In genomic region chr14:49579841-49580240, GRCh38 we compare ENCODE assay signal across 1 cellular context.
TF ChIP-seq lines count a peak whose summit lies in the region.

No MANE protein-coding gene starts in this region.

TF ChIP-seq in GM12878, 131 proteins besides CTCF, POLR2A, EP300 and RAD21:
- no peak for TF ChIP-seq BHLHE40 (IDR thresholded peaks at IDR 0.05; ENCODE audit: borderline replicate concordance in 1 of 2, low read depth in 2 of 2, low read length in 1 of 2)
- no peak for TF ChIP-seq GATAD2B (conservative IDR thresholded peaks at IDR 0.05; ENCODE audit: low read depth)
- TF ChIP-seq, protein P1, sequence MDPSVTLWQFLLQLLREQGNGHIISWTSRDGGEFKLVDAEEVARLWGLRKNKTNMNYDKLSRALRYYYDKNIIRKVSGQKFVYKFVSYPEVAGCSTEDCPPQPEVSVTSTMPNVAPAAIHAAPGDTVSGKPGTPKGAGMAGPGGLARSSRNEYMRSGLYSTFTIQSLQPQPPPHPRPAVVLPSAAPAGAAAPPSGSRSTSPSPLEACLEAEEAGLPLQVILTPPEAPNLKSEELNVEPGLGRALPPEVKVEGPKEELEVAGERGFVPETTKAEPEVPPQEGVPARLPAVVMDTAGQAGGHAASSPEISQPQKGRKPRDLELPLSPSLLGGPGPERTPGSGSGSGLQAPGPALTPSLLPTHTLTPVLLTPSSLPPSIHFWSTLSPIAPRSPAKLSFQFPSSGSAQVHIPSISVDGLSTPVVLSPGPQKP (IDR thresholded peaks at IDR 0.05; ENCODE audit: low read depth, low read length), result no peak
- TF ChIP-seq ZNF24 (IDR thresholded peaks at IDR 0.05), result no peak
- TF ChIP-seq, protein P2, sequence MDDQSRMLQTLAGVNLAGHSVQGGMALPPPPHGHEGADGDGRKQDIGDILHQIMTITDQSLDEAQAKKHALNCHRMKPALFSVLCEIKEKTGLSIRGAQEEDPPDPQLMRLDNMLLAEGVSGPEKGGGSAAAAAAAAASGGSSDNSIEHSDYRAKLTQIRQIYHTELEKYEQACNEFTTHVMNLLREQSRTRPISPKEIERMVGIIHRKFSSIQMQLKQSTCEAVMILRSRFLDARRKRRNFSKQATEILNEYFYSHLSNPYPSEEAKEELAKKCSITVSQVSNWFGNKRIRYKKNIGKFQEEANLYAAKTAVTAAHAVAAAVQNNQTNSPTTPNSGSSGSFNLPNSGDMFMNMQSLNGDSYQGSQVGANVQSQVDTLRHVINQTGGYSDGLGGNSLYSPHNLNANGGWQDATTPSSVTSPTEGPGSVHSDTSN (IDR thresholded peaks at IDR 0.05; ENCODE audit: insufficient replicate concordance, low read depth, low read length), result no peak
- TF ChIP-seq, protein P3, sequence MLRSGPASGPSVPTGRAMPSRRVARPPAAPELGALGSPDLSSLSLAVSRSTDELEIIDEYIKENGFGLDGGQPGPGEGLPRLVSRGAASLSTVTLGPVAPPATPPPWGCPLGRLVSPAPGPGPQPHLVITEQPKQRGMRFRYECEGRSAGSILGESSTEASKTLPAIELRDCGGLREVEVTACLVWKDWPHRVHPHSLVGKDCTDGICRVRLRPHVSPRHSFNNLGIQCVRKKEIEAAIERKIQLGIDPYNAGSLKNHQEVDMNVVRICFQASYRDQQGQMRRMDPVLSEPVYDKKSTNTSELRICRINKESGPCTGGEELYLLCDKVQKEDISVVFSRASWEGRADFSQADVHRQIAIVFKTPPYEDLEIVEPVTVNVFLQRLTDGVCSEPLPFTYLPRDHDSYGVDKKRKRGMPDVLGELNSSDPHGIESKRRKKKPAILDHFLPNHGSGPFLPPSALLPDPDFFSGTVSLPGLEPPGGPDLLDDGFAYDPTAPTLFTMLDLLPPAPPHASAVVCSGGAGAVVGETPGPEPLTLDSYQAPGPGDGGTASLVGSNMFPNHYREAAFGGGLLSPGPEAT (IDR thresholded peaks at IDR 0.05; ENCODE audit: low read depth), result no peak
- TF ChIP-seq MTA2 (IDR thresholded peaks at IDR 0.05; ENCODE audit: low read depth), result no peak
- TF ChIP-seq IRF4 (IDR thresholded peaks at IDR 0.05; ENCODE audit: low read depth, low read length), result no peak
- TF ChIP-seq FOXM1 (IDR thresholded peaks at IDR 0.05; ENCODE audit: low read depth, low read length), result no peak
- TF ChIP-seq CHD1 (IDR thresholded peaks at IDR 0.05; ENCODE audit: low read depth, low read length), result no peak
- no peak for TF ChIP-seq MTA3 (IDR thresholded peaks at IDR 0.05; ENCODE audit: borderline replicate concordance, low read length)
- TF ChIP-seq CBX3 (IDR thresholded peaks at IDR 0.05; ENCODE audit: borderline replicate concordance, low read depth), result no peak
- TF ChIP-seq BCLAF1 (IDR thresholded peaks at IDR 0.05), result no peak
- TF ChIP-seq ZNF217 (IDR thresholded peaks at IDR 0.05), result no peak
- TF ChIP-seq, protein P4, sequence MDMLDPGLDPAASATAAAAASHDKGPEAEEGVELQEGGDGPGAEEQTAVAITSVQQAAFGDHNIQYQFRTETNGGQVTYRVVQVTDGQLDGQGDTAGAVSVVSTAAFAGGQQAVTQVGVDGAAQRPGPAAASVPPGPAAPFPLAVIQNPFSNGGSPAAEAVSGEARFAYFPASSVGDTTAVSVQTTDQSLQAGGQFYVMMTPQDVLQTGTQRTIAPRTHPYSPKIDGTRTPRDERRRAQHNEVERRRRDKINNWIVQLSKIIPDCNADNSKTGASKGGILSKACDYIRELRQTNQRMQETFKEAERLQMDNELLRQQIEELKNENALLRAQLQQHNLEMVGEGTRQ (IDR thresholded peaks at IDR 0.05; ENCODE audit: borderline replicate concordance, low read depth, low read length), result no peak
- TF ChIP-seq, protein P5, sequence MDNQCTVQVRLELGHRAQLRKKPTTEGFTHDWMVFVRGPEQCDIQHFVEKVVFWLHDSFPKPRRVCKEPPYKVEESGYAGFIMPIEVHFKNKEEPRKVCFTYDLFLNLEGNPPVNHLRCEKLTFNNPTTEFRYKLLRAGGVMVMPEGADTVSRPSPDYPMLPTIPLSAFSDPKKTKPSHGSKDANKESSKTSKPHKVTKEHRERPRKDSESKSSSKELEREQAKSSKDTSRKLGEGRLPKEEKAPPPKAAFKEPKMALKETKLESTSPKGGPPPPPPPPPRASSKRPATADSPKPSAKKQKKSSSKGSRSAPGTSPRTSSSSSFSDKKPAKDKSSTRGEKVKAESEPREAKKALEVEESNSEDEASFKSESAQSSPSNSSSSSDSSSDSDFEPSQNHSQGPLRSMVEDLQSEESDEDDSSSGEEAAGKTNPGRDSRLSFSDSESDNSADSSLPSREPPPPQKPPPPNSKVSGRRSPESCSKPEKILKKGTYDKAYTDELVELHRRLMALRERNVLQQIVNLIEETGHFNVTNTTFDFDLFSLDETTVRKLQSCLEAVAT (IDR thresholded peaks at IDR 0.05), result no peak
